In the genomic region with DNA sequence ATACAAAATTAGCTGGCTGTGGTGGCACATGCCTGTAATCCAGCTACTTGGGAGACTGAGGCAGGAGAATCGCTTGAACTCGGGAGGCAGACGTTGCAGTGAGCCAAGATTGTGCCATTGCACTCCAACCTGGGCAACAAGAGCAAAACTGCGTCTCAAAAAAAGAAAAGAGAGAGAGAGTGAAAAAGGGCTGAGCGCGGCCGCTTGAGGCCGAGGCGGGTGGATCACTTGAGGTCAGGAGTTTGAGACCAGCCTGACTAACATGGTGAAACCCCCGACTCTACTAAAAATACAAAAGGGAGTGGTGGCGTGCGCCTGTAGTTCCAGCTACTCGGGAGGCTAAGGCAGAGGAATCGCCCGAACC, we compare ENCODE assay signal across 8 cellular contexts. TPM values are rescaled to one million over a fixed set of nuclear protein-coding genes. Genes with fewer than 3 reads are reported as not detected.
DNase-seq lines count a peak whose midpoint lies in the region; ATAC-seq and TF ChIP-seq lines count a peak whose summit lies in the region.
"Not testable (repeated sequence)": the region's sequence is repeated elsewhere in the genome, so short reads cannot be mapped to it uniquely, and the experiment has no call there.

No MANE protein-coding gene starts in this region.

- H2BK12ac ChIP-seq in mesenchymal stem cell (ENCODE audit: low read length in 2 of 2) = not testable (repeated sequence)

- H3K18ac ChIP-seq in mesenchymal stem cell (ENCODE audit: low read depth in 1 of 2, low read length in 2 of 2) = not testable (repeated sequence)

- not testable (repeated sequence) for H3K27ac ChIP-seq in CD8-positive, alpha-beta memory T cell (ENCODE audit: low read depth, low read length)
- peak overlapping the region; percentile 94 for H3K27ac ChIP-seq in mesenchymal stem cell (ENCODE audit: low read length, poor library complexity, severe bottlenecking)
- H3K27ac ChIP-seq in testis = peak overlapping the region; percentile 4 to 74

- CTCF ChIA-PET in CD8-positive, alpha-beta memory T cell (lab: Charles Lee) = interaction anchor here (1.5 to 2.0 kb wide), 3 partner anchors 10 to 14 kb away, joined by 4 to 13 read pairs (median 8); partner anchors contain the start of gene TMPO
- CTCF ChIA-PET in T-cell (lab: Charles Lee) = interaction anchor here (1.0 to 1.3 kb wide), 2 partner anchors 10 kb away, joined by 4 to 6 read pairs; no protein-coding TSS in a partner anchor
- CTCF ChIA-PET in activated CD8-positive, alpha-beta T cell treated with anti-CD3 and anti-CD28 coated beads for 36 hours (lab: Charles Lee) = interaction anchor here (0.6 to 1.5 kb wide), 6 partner anchors 8 to 65 kb away, joined by 3 to 12 read pairs (median 3); partner anchors contain the start of gene TMPO

- not testable (repeated sequence) for H3K14ac ChIP-seq in mesenchymal stem cell (ENCODE audit: low read length in 2 of 2)

- TF ChIP-seq CTCF in activated CD8-positive, alpha-beta T cell treated with anti-CD3 and anti-CD28 coated beads for 36 hours (IDR thresholded peaks at IDR 0.05); osteocyte (IDR thresholded peaks at IDR 0.05); testis (IDR thresholded peaks at IDR 0.05): not testable (repeated sequence)

- POLR2A ChIA-PET in CD8-positive, alpha-beta memory T cell (lab: Charles Lee) = interaction anchor here (1.0 kb wide), 1 partner anchor 16 kb away, joined by 3 read pairs; no protein-coding TSS in a partner anchor
- POLR2A ChIA-PET in T-cell (lab: Charles Lee) = not testable (repeated sequence)
- POLR2A ChIA-PET in activated CD8-positive, alpha-beta T cell treated with anti-CD3 and anti-CD28 coated beads for 36 hours (lab: Charles Lee) = interaction anchor here (0.7 to 6.7 kb wide), 6 partner anchors 10 to 95 kb away, joined by 3 to 86 read pairs (median 4); partner anchors contain the start of gene TMPO

- not testable (repeated sequence) for H2BK15ac ChIP-seq in mesenchymal stem cell (ENCODE audit: low read depth, poor library complexity, severe bottlenecking)

- not testable (repeated sequence) for H4K8ac ChIP-seq in mesenchymal stem cell (ENCODE audit: low read length)

- peaks cover 23 to 35% (median 29%) of the 10 kb centered on the region in 3 donors for H3K4me1 Mint-ChIP-seq in CD8-positive, alpha-beta memory T cell
- H3K4me1 Mint-ChIP-seq in T-cell (peaks cover 22 to 30% (median 24%) of the 10 kb centered on the region in 3 donors), osteocyte (ENCODE audit: unreplicated experiment) (peaks cover 13% of the 10 kb centered on the region)
- peaks cover 31% of the 10 kb centered on the region for H3K4me1 Mint-ChIP-seq in activated CD8-positive, alpha-beta T cell treated with anti-CD3 and anti-CD28 coated beads for 36 hours (ENCODE audit: low read depth)
- peaks cover 27% of the 10 kb centered on the region for H3K4me1 Mint-ChIP-seq in activated naive CD8-positive, alpha-beta T cell treated with anti-CD3 and anti-CD28 coated beads for 36 hours
- peaks cover 21% of the 10 kb centered on the region for H3K4me1 Mint-ChIP-seq in dendritic cell treated with granulocyte-macrophage colony-stimulating factor and Interleukin-4, amounts not matched to agents 40 ng/mL and 50 ng/mL, for 4 days (ENCODE audit: low read depth)

- not testable (repeated sequence) for H3K4me3 ChIP-seq in CD8-positive, alpha-beta memory T cell (ENCODE audit: low read length); mesenchymal stem cell (ENCODE audit: insufficient read depth in 1 of 2, low read depth in 1 of 2, low read length in 2 of 2); testis

- not testable (repeated sequence) for H3K23ac ChIP-seq in mesenchymal stem cell (ENCODE audit: low read length in 2 of 2)

- not testable (repeated sequence) for H3K4ac ChIP-seq in mesenchymal stem cell (ENCODE audit: low read depth in 1 of 2, low read length in 2 of 2)

- H3K4me3 Mint-ChIP-seq in CD8-positive, alpha-beta memory T cell = peak overlapping the region in 5 of 7 donors; percentile 32 to 76 (median 69)
- H3K4me3 Mint-ChIP-seq in T-cell = peak overlapping the region; percentile 37 to 57 (median 43)
- peak overlapping the region; percentile 28 for H3K4me3 Mint-ChIP-seq in activated CD8-positive, alpha-beta T cell treated with anti-CD3 and anti-CD28 coated beads for 36 hours
- not testable (repeated sequence) for H3K4me3 Mint-ChIP-seq in activated naive CD8-positive, alpha-beta T cell treated with anti-CD3 and anti-CD28 coated beads for 36 hours
- peak overlapping the region; percentile 39 for H3K4me3 Mint-ChIP-seq in dendritic cell treated with granulocyte-macrophage colony-stimulating factor and Interleukin-4, amounts not matched to agents 40 ng/mL and 50 ng/mL, for 4 days
- peak overlapping the region; percentile 56 for H3K4me3 Mint-ChIP-seq in osteocyte (ENCODE audit: unreplicated experiment)

- TF ChIP-seq POLR2A in testis (IDR thresholded peaks at IDR 0.05) = not testable (repeated sequence)

- H3K79me1 ChIP-seq in mesenchymal stem cell (replicated peaks; ENCODE audit: low read length, poor library complexity, severe bottlenecking) = not testable (repeated sequence)

- DNase-seq in CD8-positive, alpha-beta memory T cell; T-cell; activated CD8-positive, alpha-beta T cell treated with anti-CD3 and anti-CD28 coated beads for 36 hours; activated naive CD8-positive, alpha-beta T cell treated with anti-CD3 and anti-CD28 coated beads for 36 hours; mesenchymal stem cell; osteocyte (ENCODE audit: extremely low spot score, unreplicated experiment); testis: not testable (repeated sequence)

- peaks cover 3 to 16% of the 10 kb centered on the region in 2 donors for H3K27me3 Mint-ChIP-seq in CD8-positive, alpha-beta memory T cell
- H3K27me3 Mint-ChIP-seq in T-cell; activated CD8-positive, alpha-beta T cell treated with anti-CD3 and anti-CD28 coated beads for 36 hours; dendritic cell treated with granulocyte-macrophage colony-stimulating factor and Interleukin-4, amounts not matched to agents 40 ng/mL and 50 ng/mL, for 4 days; osteocyte (ENCODE audit: unreplicated experiment): not testable (repeated sequence)
- H3K27me3 Mint-ChIP-seq in activated naive CD8-positive, alpha-beta T cell treated with anti-CD3 and anti-CD28 coated beads for 36 hours = peaks cover 15% of the 10 kb centered on the region

- not testable (repeated sequence) for H2BK5ac ChIP-seq in mesenchymal stem cell (ENCODE audit: low read depth, low read length, poor library complexity, severe bottlenecking)

- H3K9me3 Mint-ChIP-seq in CD8-positive, alpha-beta memory T cell = peaks cover 0 to 10% (median 3%) of the 10 kb centered on the region in 5 donors
- not testable (repeated sequence) for H3K9me3 Mint-ChIP-seq in T-cell; activated CD8-positive, alpha-beta T cell treated with anti-CD3 and anti-CD28 coated beads for 36 hours; activated naive CD8-positive, alpha-beta T cell treated with anti-CD3 and anti-CD28 coated beads for 36 hours; dendritic cell treated with granulocyte-macrophage colony-stimulating factor and Interleukin-4, amounts not matched to agents 40 ng/mL and 50 ng/mL, for 4 days; osteocyte (ENCODE audit: unreplicated experiment)

- not testable (repeated sequence) for H3K4me1 ChIP-seq in CD8-positive, alpha-beta memory T cell (ENCODE audit: insufficient read depth, low read length); mesenchymal stem cell (ENCODE audit: control insufficient read depth, insufficient read depth, low read depth, low read length)
- H3K4me1 ChIP-seq in testis = peaks cover 15% of the 10 kb centered on the region

- intact Hi-C loops in activated CD8-positive, alpha-beta T cell treated with anti-CD3 and anti-CD28 coated beads for 36 hours (cut with micrococcal nuclease); testis (cut with DNase I; ENCODE audit: low total_unique reads): not testable (repeated sequence)
- intact Hi-C loops in dendritic cell treated with granulocyte-macrophage colony-stimulating factor and Interleukin-4, amounts not matched to agents 40 ng/mL and 50 ng/mL, for 4 days (cut with micrococcal nuclease) = loop anchor here (5.0 kb wide), 1 partner anchor 59 kb away; no protein-coding TSS in a partner anchor

- not testable (repeated sequence) for H3K9ac ChIP-seq in mesenchymal stem cell (ENCODE audit: low read length)

- H3K36me3 Mint-ChIP-seq in CD8-positive, alpha-beta memory T cell = peaks cover 0 to 15% (median 0%) of the 10 kb centered on the region in 3 donors
- not testable (repeated sequence) for H3K36me3 Mint-ChIP-seq in T-cell; activated CD8-positive, alpha-beta T cell treated with anti-CD3 and anti-CD28 coated beads for 36 hours (ENCODE audit: low read depth); dendritic cell treated with granulocyte-macrophage colony-stimulating factor and Interleukin-4, amounts not matched to agents 40 ng/mL and 50 ng/mL, for 4 days (ENCODE audit: low read depth); osteocyte (ENCODE audit: unreplicated experiment)
- H3K36me3 Mint-ChIP-seq in activated naive CD8-positive, alpha-beta T cell treated with anti-CD3 and anti-CD28 coated beads for 36 hours = peaks cover 13% of the 10 kb centered on the region

- H3K27me3 ChIP-seq in CD8-positive, alpha-beta memory T cell (ENCODE audit: insufficient read depth, low read length, poor library complexity, severe bottlenecking); mesenchymal stem cell (ENCODE audit: control insufficient read depth in 1 of 2, insufficient read depth in 1 of 2, low read length in 2 of 2); testis: not testable (repeated sequence)

- not testable (repeated sequence) for ATAC-seq in T-cell (replicated peaks in 1 of 4); activated CD8-positive, alpha-beta T cell treated with anti-CD3 and anti-CD28 coated beads for 36 hours

- peak overlapping the region in 2 of 8 donors; percentile 87 to 100 for H3K27ac Mint-ChIP-seq in CD8-positive, alpha-beta memory T cell
- peak overlapping the region; percentile 31 to 39 for H3K27ac Mint-ChIP-seq in T-cell
- peak overlapping the region; percentile 56 for H3K27ac Mint-ChIP-seq in activated CD8-positive, alpha-beta T cell treated with anti-CD3 and anti-CD28 coated beads for 36 hours
- peak overlapping the region; percentile 63 for H3K27ac Mint-ChIP-seq in activated naive CD8-positive, alpha-beta T cell treated with anti-CD3 and anti-CD28 coated beads for 36 hours
- H3K27ac Mint-ChIP-seq in dendritic cell treated with granulocyte-macrophage colony-stimulating factor and Interleukin-4, amounts not matched to agents 40 ng/mL and 50 ng/mL, for 4 days = peak overlapping the region; percentile 86
- not testable (repeated sequence) for H3K27ac Mint-ChIP-seq in osteocyte (ENCODE audit: unreplicated experiment)

- H2BK120ac ChIP-seq in mesenchymal stem cell (ENCODE audit: low read depth, low read length) = not testable (repeated sequence)

- not testable (repeated sequence) for H2AK5ac ChIP-seq in mesenchymal stem cell (ENCODE audit: low read length, severe bottlenecking)

- WGBS in mesenchymal stem cell = 98% methylated on average over 13 of the region's 15 CpGs
- WGBS in testis, 2 donors = 66% methylated on average over 15 of the region's 15 CpGs

- H3K36me3 ChIP-seq in CD8-positive, alpha-beta memory T cell (ENCODE audit: insufficient read depth, low read length); mesenchymal stem cell (ENCODE audit: control insufficient read depth in 1 of 2, insufficient read depth in 2 of 2, low read depth in 1 of 2, low read length in 2 of 2); testis (ENCODE audit: low read depth, missing control alignments): not testable (repeated sequence)

- not testable (repeated sequence) for H2AFZ ChIP-seq in mesenchymal stem cell (ENCODE audit: low read depth, low read length)

- H4K91ac ChIP-seq in mesenchymal stem cell (ENCODE audit: low read length) = not testable (repeated sequence)

- not testable (repeated sequence) for H3K9me3 ChIP-seq in CD8-positive, alpha-beta memory T cell (ENCODE audit: low read length); mesenchymal stem cell (ENCODE audit: control insufficient read depth, low read length); testis

- H3K4me2 ChIP-seq in mesenchymal stem cell (ENCODE audit: low read length, poor library complexity, severe bottlenecking) = not testable (repeated sequence)

RNA-seq across cellular contexts. Expression of gene TMPO, which starts 14.1 kb away (rescaled TPM):
- 100 to 1,000 TPM; 260 to 274 TPM for total RNA-seq in CD8-positive, alpha-beta memory T cell
- polyA plus RNA-seq in CD8-positive, alpha-beta memory T cell = 42.0 TPM
- total RNA-seq in T-cell = 100 to 1,000 TPM; 101 to 143 (median 129) TPM
- 100 to 1,000 TPM; 324 to 328 TPM for total RNA-seq in activated CD8-positive, alpha-beta T cell treated with anti-CD3 and anti-CD28 coated beads for 36 hours
- total RNA-seq in activated naive CD8-positive, alpha-beta T cell treated with anti-CD3 and anti-CD28 coated beads for 36 hours = 100 to 1,000 TPM; 322 to 331 TPM
- 16.8 TPM for polyA plus RNA-seq in mesenchymal stem cell (2013, experiment 1 of 2)
- polyA plus RNA-seq in mesenchymal stem cell (2013, experiment 2 of 2) = 17.5 TPM
- 53.8 and 59.3 TPM in 2 replicates for total RNA-seq in osteocyte
- 10 to 100 TPM; 76.5 to 77.1 TPM for total RNA-seq in testis
- 61.3 TPM for polyA plus RNA-seq in testis (ENCODE audit: insufficient read depth, low read depth, low replicate concordance)
